Comparison of ENCODE assay signal across 1 cellular context in the genomic region with DNA sequence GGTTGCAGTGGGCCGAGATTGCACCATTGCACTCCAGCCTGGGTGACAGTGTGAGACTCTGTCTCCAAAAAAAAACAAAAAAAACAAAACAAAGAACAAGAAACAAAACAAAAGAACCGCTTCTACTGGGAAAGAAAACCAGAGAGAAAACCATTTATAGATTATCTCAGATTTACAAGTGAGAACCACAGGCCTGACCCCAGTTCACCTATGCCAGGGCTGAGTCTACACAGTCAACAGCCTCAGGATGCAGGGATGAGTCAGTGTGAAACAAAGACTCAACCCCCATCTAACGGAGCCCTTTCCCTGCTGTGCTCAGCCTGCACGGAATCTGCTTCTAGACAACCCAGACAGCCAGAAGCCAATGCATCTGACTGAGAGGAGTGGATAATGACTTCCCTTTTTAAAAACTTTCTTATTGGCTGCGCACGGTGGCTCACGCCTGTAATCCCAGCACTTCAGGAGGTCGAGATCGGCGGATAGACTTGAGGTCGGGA.
TF ChIP-seq lines count a peak whose summit lies in the region.

No MANE protein-coding gene starts in this region.

TF ChIP-seq in K562, 482 proteins besides CTCF, POLR2A, EP300 and RAD21 (continued from another document):
- TF ChIP-seq KDM4B (IDR thresholded peaks at IDR 0.05; ENCODE audit: borderline replicate concordance in 2 of 2, low read depth in 1 of 2): no peak
- TF ChIP-seq, protein P1, sequence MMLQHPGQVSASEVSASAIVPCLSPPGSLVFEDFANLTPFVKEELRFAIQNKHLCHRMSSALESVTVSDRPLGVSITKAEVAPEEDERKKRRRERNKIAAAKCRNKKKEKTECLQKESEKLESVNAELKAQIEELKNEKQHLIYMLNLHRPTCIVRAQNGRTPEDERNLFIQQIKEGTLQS (IDR thresholded peaks at IDR 0.05): peak; percentile 63
- TF ChIP-seq, protein P1 (CRISPR knock-in tag; conservative IDR thresholded peaks at IDR 0.05): no peak
- no peak for TF ChIP-seq RBM22 (IDR thresholded peaks at IDR 0.05; ENCODE audit: low read depth, low read length, poor library complexity, severe bottlenecking)
- TF ChIP-seq L3MBTL2 (IDR thresholded peaks at IDR 0.05): 0 out of 2 replicates have a peak, but pooled peaks have one; percentile 36
- TF ChIP-seq JUN (IDR thresholded peaks at IDR 0.05; ENCODE audit: borderline replicate concordance, low read depth, low read length): peak; percentile 64; the same call in 1 of the 2 replicates
- no peak for TF ChIP-seq JUN (CRISPR knock-in tag; IDR thresholded peaks at IDR 0.05; ENCODE audit: borderline replicate concordance)
- TF ChIP-seq ZSCAN29 (IDR thresholded peaks at IDR 0.05): peak; percentile 93
- TF ChIP-seq ZNF23 (CRISPR knock-in tag; IDR thresholded peaks at IDR 0.05): no peak
- TF ChIP-seq TCF3 (CRISPR knock-in tag; IDR thresholded peaks at IDR 0.05): no peak
- 0 out of 2 replicates have a peak, but pooled peaks have one; percentile 22 for TF ChIP-seq NCOA1 (IDR thresholded peaks at IDR 0.05; ENCODE audit: low read depth)
- TF ChIP-seq RNF2 (IDR thresholded peaks at IDR 0.05): 0 out of 2 replicates have a peak, but pooled peaks have one; percentile 15
- no peak for TF ChIP-seq ZNF217 (CRISPR knock-in tag; IDR thresholded peaks at IDR 0.05)
- 0 out of 2 replicates have a peak, but pooled peaks have one; percentile 36 for TF ChIP-seq CREM (IDR thresholded peaks at IDR 0.05; ENCODE audit: low read depth)
- TF ChIP-seq SMARCE1 (IDR thresholded peaks at IDR 0.05): peak; percentile 68
- TF ChIP-seq MCM3 (IDR thresholded peaks at IDR 0.05): no peak
- peak; percentile 59 for TF ChIP-seq CBFA2T3 (IDR thresholded peaks at IDR 0.05)
- TF ChIP-seq ZNF445 (CRISPR knock-in tag; IDR thresholded peaks at IDR 0.05; ENCODE audit: low read depth): no peak
- TF ChIP-seq ADNP (tag; IDR thresholded peaks at IDR 0.05): peak; percentile 52; the same call in 1 of the 2 replicates
- 0 out of 2 replicates have a peak, but pooled peaks have one; percentile 3 for TF ChIP-seq EGR1 (conservative IDR thresholded peaks at IDR 0.05)
- TF ChIP-seq PURB (CRISPR knock-in tag; IDR thresholded peaks at IDR 0.05; ENCODE audit: low read depth): no peak
- no peak for TF ChIP-seq XRCC5 (IDR thresholded peaks at IDR 0.05; ENCODE audit: low read depth, low read length)
- TF ChIP-seq ZNF75A (CRISPR knock-in tag; IDR thresholded peaks at IDR 0.05): no peak
- TF ChIP-seq, protein P2, sequence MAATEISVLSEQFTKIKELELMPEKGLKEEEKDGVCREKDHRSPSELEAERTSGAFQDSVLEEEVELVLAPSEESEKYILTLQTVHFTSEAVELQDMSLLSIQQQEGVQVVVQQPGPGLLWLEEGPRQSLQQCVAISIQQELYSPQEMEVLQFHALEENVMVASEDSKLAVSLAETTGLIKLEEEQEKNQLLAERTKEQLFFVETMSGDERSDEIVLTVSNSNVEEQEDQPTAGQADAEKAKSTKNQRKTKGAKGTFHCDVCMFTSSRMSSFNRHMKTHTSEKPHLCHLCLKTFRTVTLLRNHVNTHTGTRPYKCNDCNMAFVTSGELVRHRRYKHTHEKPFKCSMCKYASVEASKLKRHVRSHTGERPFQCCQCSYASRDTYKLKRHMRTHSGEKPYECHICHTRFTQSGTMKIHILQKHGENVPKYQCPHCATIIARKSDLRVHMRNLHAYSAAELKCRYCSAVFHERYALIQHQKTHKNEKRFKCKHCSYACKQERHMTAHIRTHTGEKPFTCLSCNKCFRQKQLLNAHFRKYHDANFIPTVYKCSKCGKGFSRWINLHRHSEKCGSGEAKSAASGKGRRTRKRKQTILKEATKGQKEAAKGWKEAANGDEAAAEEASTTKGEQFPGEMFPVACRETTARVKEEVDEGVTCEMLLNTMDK (IDR thresholded peaks at IDR 0.05; ENCODE audit: borderline replicate concordance, insufficient read depth, low read depth, low read length, poor library complexity, severe bottlenecking): no peak
- TF ChIP-seq ZSCAN32 (CRISPR knock-in tag; IDR thresholded peaks at IDR 0.05): no peak
- no peak for TF ChIP-seq ZC3H11A (IDR thresholded peaks at IDR 0.05; ENCODE audit: low read depth, low read length)
- TF ChIP-seq, protein P3, sequence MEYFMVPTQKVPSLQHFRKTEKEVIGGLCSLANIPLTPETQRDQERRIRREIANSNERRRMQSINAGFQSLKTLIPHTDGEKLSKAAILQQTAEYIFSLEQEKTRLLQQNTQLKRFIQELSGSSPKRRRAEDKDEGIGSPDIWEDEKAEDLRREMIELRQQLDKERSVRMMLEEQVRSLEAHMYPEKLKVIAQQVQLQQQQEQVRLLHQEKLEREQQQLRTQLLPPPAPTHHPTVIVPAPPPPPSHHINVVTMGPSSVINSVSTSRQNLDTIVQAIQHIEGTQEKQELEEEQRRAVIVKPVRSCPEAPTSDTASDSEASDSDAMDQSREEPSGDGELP (CRISPR knock-in tag; IDR thresholded peaks at IDR 0.05; ENCODE audit: borderline replicate concordance): 0 out of 2 replicates have a peak, but pooled peaks have one; percentile 22
- TF ChIP-seq NFIC (IDR thresholded peaks at IDR 0.05): no peak
- TF ChIP-seq LEF1 (IDR thresholded peaks at IDR 0.05): no peak; the same call in 1 of the 2 replicates
- TF ChIP-seq, protein P4, sequence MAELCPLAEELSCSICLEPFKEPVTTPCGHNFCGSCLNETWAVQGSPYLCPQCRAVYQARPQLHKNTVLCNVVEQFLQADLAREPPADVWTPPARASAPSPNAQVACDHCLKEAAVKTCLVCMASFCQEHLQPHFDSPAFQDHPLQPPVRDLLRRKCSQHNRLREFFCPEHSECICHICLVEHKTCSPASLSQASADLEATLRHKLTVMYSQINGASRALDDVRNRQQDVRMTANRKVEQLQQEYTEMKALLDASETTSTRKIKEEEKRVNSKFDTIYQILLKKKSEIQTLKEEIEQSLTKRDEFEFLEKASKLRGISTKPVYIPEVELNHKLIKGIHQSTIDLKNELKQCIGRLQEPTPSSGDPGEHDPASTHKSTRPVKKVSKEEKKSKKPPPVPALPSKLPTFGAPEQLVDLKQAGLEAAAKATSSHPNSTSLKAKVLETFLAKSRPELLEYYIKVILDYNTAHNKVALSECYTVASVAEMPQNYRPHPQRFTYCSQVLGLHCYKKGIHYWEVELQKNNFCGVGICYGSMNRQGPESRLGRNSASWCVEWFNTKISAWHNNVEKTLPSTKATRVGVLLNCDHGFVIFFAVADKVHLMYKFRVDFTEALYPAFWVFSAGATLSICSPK (IDR thresholded peaks at IDR 0.05; ENCODE audit: borderline replicate concordance): 0 out of 2 replicates have a peak, but pooled peaks have one; percentile 43
- TF ChIP-seq CBFA2T2 (conservative IDR thresholded peaks at IDR 0.05): 0 out of 2 replicates have a peak, but pooled peaks have one; percentile 13
- TF ChIP-seq CBX3 (IDR thresholded peaks at IDR 0.05; ENCODE audit: borderline replicate concordance in 1 of 2, low read length in 2 of 2): no peak
- TF ChIP-seq, protein P5, sequence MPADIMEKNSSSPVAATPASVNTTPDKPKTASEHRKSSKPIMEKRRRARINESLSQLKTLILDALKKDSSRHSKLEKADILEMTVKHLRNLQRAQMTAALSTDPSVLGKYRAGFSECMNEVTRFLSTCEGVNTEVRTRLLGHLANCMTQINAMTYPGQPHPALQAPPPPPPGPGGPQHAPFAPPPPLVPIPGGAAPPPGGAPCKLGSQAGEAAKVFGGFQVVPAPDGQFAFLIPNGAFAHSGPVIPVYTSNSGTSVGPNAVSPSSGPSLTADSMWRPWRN (IDR thresholded peaks at IDR 0.05; ENCODE audit: low read depth): no peak; the same call in 1 of the 2 replicates
- 0 out of 2 replicates have a peak, but pooled peaks have one; percentile 20 for TF ChIP-seq EHMT2 (IDR thresholded peaks at IDR 0.05)
- TF ChIP-seq ZNF584 (CRISPR knock-in tag; IDR thresholded peaks at IDR 0.05; ENCODE audit: low read depth): no peak
- peak; percentile 56; the same call in 1 of the 2 replicates for TF ChIP-seq ARID1B (IDR thresholded peaks at IDR 0.05)
- 0 out of 4 replicates have a peak, but pooled peaks of 1 of the 2 experiments have one; percentile 46 for TF ChIP-seq HDAC1 (IDR thresholded peaks at IDR 0.05)
- peak; percentile 53; the same call in 1 of the 2 replicates for TF ChIP-seq SMARCA4 (IDR thresholded peaks at IDR 0.05)
- peak; percentile 73 to 76 for TF ChIP-seq NRF1 (conservative IDR thresholded peaks at IDR 0.05 in 1 of 2, IDR thresholded peaks at IDR 0.05 in 1 of 2)
- TF ChIP-seq BRD9 (IDR thresholded peaks at IDR 0.05; ENCODE audit: low read depth, partially characterized antibody): no peak
- TF ChIP-seq DPF2 (IDR thresholded peaks at IDR 0.05): peak; percentile 49; the same call in 1 of the 2 replicates
- 0 out of 2 replicates have a peak, but pooled peaks have one; percentile 18 for TF ChIP-seq MEF2D (tag; conservative IDR thresholded peaks at IDR 0.05; ENCODE audit: low read depth)
- TF ChIP-seq MTA1 (IDR thresholded peaks at IDR 0.05; ENCODE audit: borderline replicate concordance): 0 out of 2 replicates have a peak, but pooled peaks have one; percentile 32
- TF ChIP-seq RCOR1 (IDR thresholded peaks at IDR 0.05; ENCODE audit: borderline replicate concordance in 1 of 2, low read depth in 2 of 2, low read length in 2 of 2): 0 out of 4 replicates have a peak, but pooled peaks of 1 of the 2 experiments have one; percentile 26
- no peak for TF ChIP-seq BRCA1 (IDR thresholded peaks at IDR 0.05)
- TF ChIP-seq BRCA1 (CRISPR knock-in tag; IDR thresholded peaks at IDR 0.05): no peak
- TF ChIP-seq NFYB (IDR thresholded peaks at IDR 0.05; ENCODE audit: extremely low read depth, insufficient read length): no peak
- TF ChIP-seq, protein P6, sequence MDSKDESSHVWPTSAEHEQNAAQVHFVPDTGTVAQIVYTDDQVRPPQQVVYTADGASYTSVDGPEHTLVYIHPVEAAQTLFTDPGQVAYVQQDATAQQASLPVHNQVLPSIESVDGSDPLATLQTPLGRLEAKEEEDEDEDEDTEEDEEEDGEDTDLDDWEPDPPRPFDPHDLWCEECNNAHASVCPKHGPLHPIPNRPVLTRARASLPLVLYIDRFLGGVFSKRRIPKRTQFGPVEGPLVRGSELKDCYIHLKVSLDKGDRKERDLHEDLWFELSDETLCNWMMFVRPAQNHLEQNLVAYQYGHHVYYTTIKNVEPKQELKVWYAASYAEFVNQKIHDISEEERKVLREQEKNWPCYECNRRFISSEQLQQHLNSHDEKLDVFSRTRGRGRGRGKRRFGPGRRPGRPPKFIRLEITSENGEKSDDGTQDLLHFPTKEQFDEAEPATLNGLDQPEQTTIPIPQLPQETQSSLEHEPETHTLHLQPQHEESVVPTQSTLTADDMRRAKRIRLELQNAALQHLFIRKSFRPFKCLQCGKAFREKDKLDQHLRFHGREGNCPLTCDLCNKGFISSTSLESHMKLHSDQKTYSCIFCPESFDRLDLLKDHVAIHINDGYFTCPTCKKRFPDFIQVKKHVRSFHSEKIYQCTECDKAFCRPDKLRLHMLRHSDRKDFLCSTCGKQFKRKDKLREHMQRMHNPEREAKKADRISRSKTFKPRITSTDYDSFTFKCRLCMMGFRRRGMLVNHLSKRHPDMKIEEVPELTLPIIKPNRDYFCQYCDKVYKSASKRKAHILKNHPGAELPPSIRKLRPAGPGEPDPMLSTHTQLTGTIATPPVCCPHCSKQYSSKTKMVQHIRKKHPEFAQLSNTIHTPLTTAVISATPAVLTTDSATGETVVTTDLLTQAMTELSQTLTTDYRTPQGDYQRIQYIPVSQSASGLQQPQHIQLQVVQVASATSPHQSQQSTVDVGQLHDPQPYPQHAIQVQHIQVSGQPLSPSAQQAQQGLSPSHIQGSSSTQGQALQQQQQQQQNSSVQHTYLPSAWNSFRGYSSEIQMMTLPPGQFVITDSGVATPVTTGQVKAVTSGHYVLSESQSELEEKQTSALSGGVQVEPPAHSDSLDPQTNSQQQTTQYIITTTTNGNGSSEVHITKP (IDR thresholded peaks at IDR 0.05; ENCODE audit: partially characterized antibody): peak; percentile 18
- TF ChIP-seq, protein P7, sequence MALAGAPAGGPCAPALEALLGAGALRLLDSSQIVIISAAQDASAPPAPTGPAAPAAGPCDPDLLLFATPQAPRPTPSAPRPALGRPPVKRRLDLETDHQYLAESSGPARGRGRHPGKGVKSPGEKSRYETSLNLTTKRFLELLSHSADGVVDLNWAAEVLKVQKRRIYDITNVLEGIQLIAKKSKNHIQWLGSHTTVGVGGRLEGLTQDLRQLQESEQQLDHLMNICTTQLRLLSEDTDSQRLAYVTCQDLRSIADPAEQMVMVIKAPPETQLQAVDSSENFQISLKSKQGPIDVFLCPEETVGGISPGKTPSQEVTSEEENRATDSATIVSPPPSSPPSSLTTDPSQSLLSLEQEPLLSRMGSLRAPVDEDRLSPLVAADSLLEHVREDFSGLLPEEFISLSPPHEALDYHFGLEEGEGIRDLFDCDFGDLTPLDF (CRISPR knock-in tag; IDR thresholded peaks at IDR 0.05): no peak
- TF ChIP-seq NR2C2 (CRISPR knock-in tag; IDR thresholded peaks at IDR 0.05): no peak
- TF ChIP-seq NR2C2 (tag; IDR thresholded peaks at IDR 0.05): peak; percentile 29; the same call in 1 of the 2 replicates
- TF ChIP-seq KDM1A (IDR thresholded peaks at IDR 0.05): peak; percentile 63 to 74; a peak in 3 of 4 replicates
- TF ChIP-seq JUND (IDR thresholded peaks at IDR 0.05; ENCODE audit: borderline replicate concordance, low read depth, low read length): peak; percentile 84
- TF ChIP-seq JUND (tag; IDR thresholded peaks at IDR 0.05; ENCODE audit: borderline replicate concordance, low read depth, low read length): peak; percentile 66; the same call in 1 of the 3 replicates
- 0 out of 2 replicates have a peak, but pooled peaks have one; percentile 27 for TF ChIP-seq HLTF (IDR thresholded peaks at IDR 0.05)
- TF ChIP-seq SMARCA5 (IDR thresholded peaks at IDR 0.05): peak; percentile 16; the same call in 1 of the 2 replicates
- no peak for TF ChIP-seq ZNF766 (CRISPR knock-in tag; conservative IDR thresholded peaks at IDR 0.05)
- TF ChIP-seq, protein P8, sequence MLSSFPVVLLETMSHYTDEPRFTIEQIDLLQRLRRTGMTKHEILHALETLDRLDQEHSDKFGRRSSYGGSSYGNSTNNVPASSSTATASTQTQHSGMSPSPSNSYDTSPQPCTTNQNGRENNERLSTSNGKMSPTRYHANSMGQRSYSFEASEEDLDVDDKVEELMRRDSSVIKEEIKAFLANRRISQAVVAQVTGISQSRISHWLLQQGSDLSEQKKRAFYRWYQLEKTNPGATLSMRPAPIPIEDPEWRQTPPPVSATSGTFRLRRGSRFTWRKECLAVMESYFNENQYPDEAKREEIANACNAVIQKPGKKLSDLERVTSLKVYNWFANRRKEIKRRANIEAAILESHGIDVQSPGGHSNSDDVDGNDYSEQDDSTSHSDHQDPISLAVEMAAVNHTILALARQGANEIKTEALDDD (IDR thresholded peaks at IDR 0.05): 0 out of 2 replicates have a peak, but pooled peaks have one; percentile 43
